In genomic region chr1:35486858-35487408, GRCh38 we compare ENCODE assay signal across 28 cellular contexts.
"Had no signal": no experiment of that assay in that cellular context is flagged by ENCODE, and none has a peak within 500 bp of the region (broad histone marks: within the 10 kb centered on the region; RNA-seq: fewer than 3 reads in every experiment).

No MANE protein-coding gene starts in this region.

- H3K27me3 Mint-ChIP-seq: memory B cell; naive thymus-derived CD4-positive, alpha-beta T cell; stimulated activated naive B cell treated with anti-CD40 and anti-IgM and Interleukin-4, amounts not matched to agents 10 μg/mL and 1 μg/mL and 100 μg/mL, for 72 hours; stimulated activated naive CD8-positive, alpha-beta T cell treated with anti-CD3 and anti-CD28 coated beads, Interleukin-15, amount 100 ng/mL, for 72 hours had no signal

- H3K4me3 Mint-ChIP-seq: memory B cell; mesothelial cell of epicardium; naive thymus-derived CD4-positive, alpha-beta T cell; nephron; neural progenitor cell; stimulated activated naive B cell treated with anti-CD40 and anti-IgM and Interleukin-4, amounts not matched to agents 10 μg/mL and 1 μg/mL and 100 μg/mL, for 72 hours; stimulated activated naive CD8-positive, alpha-beta T cell treated with anti-CD3 and anti-CD28 coated beads, Interleukin-15, amount 100 ng/mL, for 72 hours had no signal

- H3K27ac Mint-ChIP-seq: memory B cell; naive thymus-derived CD4-positive, alpha-beta T cell; nephron; neural progenitor cell; stimulated activated naive B cell treated with anti-CD40 and anti-IgM and Interleukin-4, amounts not matched to agents 10 μg/mL and 1 μg/mL and 100 μg/mL, for 72 hours; stimulated activated naive CD8-positive, alpha-beta T cell treated with anti-CD3 and anti-CD28 coated beads, Interleukin-15, amount 100 ng/mL, for 72 hours had no signal

- H2AFZ ChIP-seq: neural progenitor cell had no signal

- H3K27ac ChIP-seq: dorsolateral prefrontal cortex, epithelial cell of prostate, gastrocnemius medialis, neural progenitor cell, prostate gland, right atrium auricular region, sigmoid colon, suprapubic skin, transverse colon, vagina had no signal

- FAIRE-seq: colon, islet of Langerhans had no signal

- H3K4me2 ChIP-seq: neural progenitor cell had no signal

- H3K4me1 ChIP-seq: neural progenitor cell, prostate gland had no signal

- H3K36me3 ChIP-seq: gastrocnemius medialis, neural progenitor cell, prostate gland, right atrium auricular region, sigmoid colon, suprapubic skin, vagina had no signal

- ATAC-seq: esophagus mucosa; gastrocnemius medialis; heart left ventricle; left cardiac atrium; left ventricle myocardium superior; naive thymus-derived CD4-positive, alpha-beta T cell; stimulated activated naive B cell treated with anti-CD40 and anti-IgM and Interleukin-4, amounts not matched to agents 10 μg/mL and 1 μg/mL and 100 μg/mL, for 72 hours; stimulated activated naive CD8-positive, alpha-beta T cell treated with anti-CD3 and anti-CD28 coated beads, Interleukin-15, amount 100 ng/mL, for 72 hours had no signal

- H3K4me1 Mint-ChIP-seq: neural progenitor cell had no signal

- H3K9me3 ChIP-seq: gastrocnemius medialis, prostate gland, right atrium auricular region, sigmoid colon, suprapubic skin had no signal

- H3K4me3 ChIP-seq: dorsolateral prefrontal cortex, gastrocnemius medialis, heart left ventricle, lung, neural progenitor cell, prostate gland, right atrium auricular region, sigmoid colon, spleen, suprapubic skin, transverse colon, vagina had no signal

- H3K9ac ChIP-seq: neural progenitor cell had no signal

- DNase-seq: dorsolateral prefrontal cortex; effector CD4-positive, alpha-beta T cell; foreskin fibroblast; gastrocnemius medialis; heart left ventricle; hippocampal formation; left cardiac atrium; left ventricle myocardium superior; naive thymus-derived CD4-positive, alpha-beta T cell; sigmoid colon; spleen; stimulated activated CD4-positive, alpha-beta T cell treated with anti-CD3 and anti-CD28 coated beads, Interleukin-2, amount 100 ng/mL, for 48 hours; stimulated activated naive B cell treated with anti-CD40 and anti-IgM and Interleukin-4, amounts not matched to agents 10 μg/mL and 1 μg/mL and 100 μg/mL, for 72 hours; stimulated activated naive CD8-positive, alpha-beta T cell treated with anti-CD3 and anti-CD28 coated beads, Interleukin-15, amount 100 ng/mL, for 72 hours; transverse colon had no signal

- H3K27me3 ChIP-seq: dorsolateral prefrontal cortex, gastrocnemius medialis, heart left ventricle, neural progenitor cell, right atrium auricular region, sigmoid colon, spleen, suprapubic skin, transverse colon, vagina had no signal
